1 cellular context compared by ENCODE assay signal in the genomic region with DNA sequence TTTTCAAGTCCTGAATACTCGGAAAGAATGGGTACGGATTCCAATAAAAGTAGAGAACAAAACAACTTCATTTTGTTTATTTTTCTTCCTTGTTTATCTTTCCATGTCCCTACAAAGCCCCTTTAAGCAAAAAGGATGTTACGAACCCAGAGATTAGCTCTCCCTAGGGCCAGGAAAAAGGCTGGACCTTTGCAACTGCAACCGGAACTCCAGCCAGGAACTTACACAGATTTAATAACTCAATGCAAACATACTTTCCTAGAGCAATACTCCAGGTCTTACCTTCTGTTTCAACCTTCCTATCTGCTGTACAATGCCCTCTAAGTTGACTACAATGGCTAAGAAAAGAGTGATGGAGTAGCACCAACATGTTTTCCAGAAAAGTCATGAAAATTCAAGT.
A peak's percentile ranks its signal among the peaks of the same experiment; 100 is the strongest.
TF ChIP-seq lines count a peak whose summit lies in the region.

No MANE protein-coding gene starts in this region.

TF ChIP-seq in HepG2, 621 proteins besides CTCF, POLR2A, EP300 and RAD21 (continued from another document and continues in another):
- TF ChIP-seq, protein P1, sequence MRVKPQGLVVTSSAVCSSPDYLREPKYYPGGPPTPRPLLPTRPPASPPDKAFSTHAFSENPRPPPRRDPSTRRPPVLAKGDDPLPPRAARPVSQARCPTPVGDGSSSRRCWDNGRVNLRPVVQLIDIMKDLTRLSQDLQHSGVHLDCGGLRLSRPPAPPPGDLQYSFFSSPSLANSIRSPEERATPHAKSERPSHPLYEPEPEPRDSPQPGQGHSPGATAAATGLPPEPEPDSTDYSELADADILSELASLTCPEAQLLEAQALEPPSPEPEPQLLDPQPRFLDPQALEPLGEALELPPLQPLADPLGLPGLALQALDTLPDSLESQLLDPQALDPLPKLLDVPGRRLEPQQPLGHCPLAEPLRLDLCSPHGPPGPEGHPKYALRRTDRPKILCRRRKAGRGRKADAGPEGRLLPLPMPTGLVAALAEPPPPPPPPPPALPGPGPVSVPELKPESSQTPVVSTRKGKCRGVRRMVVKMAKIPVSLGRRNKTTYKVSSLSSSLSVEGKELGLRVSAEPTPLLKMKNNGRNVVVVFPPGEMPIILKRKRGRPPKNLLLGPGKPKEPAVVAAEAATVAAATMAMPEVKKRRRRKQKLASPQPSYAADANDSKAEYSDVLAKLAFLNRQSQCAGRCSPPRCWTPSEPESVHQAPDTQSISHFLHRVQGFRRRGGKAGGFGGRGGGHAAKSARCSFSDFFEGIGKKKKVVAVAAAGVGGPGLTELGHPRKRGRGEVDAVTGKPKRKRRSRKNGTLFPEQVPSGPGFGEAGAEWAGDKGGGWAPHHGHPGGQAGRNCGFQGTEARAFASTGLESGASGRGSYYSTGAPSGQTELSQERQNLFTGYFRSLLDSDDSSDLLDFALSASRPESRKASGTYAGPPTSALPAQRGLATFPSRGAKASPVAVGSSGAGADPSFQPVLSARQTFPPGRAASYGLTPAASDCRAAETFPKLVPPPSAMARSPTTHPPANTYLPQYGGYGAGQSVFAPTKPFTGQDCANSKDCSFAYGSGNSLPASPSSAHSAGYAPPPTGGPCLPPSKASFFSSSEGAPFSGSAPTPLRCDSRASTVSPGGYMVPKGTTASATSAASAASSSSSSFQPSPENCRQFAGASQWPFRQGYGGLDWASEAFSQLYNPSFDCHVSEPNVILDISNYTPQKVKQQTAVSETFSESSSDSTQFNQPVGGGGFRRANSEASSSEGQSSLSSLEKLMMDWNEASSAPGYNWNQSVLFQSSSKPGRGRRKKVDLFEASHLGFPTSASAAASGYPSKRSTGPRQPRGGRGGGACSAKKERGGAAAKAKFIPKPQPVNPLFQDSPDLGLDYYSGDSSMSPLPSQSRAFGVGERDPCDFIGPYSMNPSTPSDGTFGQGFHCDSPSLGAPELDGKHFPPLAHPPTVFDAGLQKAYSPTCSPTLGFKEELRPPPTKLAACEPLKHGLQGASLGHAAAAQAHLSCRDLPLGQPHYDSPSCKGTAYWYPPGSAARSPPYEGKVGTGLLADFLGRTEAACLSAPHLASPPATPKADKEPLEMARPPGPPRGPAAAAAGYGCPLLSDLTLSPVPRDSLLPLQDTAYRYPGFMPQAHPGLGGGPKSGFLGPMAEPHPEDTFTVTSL (CRISPR knock-in tag; IDR thresholded peaks at IDR 0.05; ENCODE audit: borderline replicate concordance) = peak; percentile 91
- peak; percentile 63; the same call in 1 of the 2 replicates for TF ChIP-seq HMG20A (CRISPR knock-in tag; IDR thresholded peaks at IDR 0.05; ENCODE audit: borderline replicate concordance)
- TF ChIP-seq, protein P2, sequence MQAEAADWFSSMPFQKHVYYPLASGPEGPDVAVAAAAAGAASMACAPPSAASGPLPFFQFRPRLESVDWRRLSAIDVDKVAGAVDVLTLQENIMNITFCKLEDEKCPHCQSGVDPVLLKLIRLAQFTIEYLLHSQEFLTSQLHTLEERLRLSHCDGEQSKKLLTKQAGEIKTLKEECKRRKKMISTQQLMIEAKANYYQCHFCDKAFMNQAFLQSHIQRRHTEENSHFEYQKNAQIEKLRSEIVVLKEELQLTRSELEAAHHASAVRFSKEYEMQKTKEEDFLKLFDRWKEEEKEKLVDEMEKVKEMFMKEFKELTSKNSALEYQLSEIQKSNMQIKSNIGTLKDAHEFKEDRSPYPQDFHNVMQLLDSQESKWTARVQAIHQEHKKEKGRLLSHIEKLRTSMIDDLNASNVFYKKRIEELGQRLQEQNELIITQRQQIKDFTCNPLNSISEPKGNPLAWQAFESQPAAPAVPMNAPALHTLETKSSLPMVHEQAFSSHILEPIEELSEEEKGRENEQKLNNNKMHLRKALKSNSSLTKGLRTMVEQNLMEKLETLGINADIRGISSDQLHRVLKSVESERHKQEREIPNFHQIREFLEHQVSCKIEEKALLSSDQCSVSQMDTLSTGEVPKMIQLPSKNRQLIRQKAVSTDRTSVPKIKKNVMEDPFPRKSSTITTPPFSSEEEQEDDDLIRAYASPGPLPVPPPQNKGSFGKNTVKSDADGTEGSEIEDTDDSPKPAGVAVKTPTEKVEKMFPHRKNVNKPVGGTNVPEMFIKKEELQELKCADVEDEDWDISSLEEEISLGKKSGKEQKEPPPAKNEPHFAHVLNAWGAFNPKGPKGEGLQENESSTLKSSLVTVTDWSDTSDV (CRISPR knock-in tag; IDR thresholded peaks at IDR 0.05) = no peak
- TF ChIP-seq, protein P3, sequence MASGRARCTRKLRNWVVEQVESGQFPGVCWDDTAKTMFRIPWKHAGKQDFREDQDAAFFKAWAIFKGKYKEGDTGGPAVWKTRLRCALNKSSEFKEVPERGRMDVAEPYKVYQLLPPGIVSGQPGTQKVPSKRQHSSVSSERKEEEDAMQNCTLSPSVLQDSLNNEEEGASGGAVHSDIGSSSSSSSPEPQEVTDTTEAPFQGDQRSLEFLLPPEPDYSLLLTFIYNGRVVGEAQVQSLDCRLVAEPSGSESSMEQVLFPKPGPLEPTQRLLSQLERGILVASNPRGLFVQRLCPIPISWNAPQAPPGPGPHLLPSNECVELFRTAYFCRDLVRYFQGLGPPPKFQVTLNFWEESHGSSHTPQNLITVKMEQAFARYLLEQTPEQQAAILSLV (CRISPR knock-in tag; IDR thresholded peaks at IDR 0.05; ENCODE audit: borderline replicate concordance) = no peak
- TF ChIP-seq ZNF510 (CRISPR knock-in tag; IDR thresholded peaks at IDR 0.05; ENCODE audit: low read depth) = 0 out of 2 replicates have a peak, but pooled peaks have one; percentile 24
- no peak for TF ChIP-seq NFIB (CRISPR knock-in tag; IDR thresholded peaks at IDR 0.05; ENCODE audit: borderline replicate concordance)
- TF ChIP-seq ARNT (IDR thresholded peaks at IDR 0.05) = no peak
- TF ChIP-seq, protein P4, sequence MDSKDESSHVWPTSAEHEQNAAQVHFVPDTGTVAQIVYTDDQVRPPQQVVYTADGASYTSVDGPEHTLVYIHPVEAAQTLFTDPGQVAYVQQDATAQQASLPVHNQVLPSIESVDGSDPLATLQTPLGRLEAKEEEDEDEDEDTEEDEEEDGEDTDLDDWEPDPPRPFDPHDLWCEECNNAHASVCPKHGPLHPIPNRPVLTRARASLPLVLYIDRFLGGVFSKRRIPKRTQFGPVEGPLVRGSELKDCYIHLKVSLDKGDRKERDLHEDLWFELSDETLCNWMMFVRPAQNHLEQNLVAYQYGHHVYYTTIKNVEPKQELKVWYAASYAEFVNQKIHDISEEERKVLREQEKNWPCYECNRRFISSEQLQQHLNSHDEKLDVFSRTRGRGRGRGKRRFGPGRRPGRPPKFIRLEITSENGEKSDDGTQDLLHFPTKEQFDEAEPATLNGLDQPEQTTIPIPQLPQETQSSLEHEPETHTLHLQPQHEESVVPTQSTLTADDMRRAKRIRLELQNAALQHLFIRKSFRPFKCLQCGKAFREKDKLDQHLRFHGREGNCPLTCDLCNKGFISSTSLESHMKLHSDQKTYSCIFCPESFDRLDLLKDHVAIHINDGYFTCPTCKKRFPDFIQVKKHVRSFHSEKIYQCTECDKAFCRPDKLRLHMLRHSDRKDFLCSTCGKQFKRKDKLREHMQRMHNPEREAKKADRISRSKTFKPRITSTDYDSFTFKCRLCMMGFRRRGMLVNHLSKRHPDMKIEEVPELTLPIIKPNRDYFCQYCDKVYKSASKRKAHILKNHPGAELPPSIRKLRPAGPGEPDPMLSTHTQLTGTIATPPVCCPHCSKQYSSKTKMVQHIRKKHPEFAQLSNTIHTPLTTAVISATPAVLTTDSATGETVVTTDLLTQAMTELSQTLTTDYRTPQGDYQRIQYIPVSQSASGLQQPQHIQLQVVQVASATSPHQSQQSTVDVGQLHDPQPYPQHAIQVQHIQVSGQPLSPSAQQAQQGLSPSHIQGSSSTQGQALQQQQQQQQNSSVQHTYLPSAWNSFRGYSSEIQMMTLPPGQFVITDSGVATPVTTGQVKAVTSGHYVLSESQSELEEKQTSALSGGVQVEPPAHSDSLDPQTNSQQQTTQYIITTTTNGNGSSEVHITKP (CRISPR knock-in tag; IDR thresholded peaks at IDR 0.05; ENCODE audit: low read depth) = 0 out of 2 replicates have a peak, but pooled peaks have one; percentile 17
- TF ChIP-seq ZNF652 (CRISPR knock-in tag; IDR thresholded peaks at IDR 0.05; ENCODE audit: borderline replicate concordance, low read depth) = peak; percentile 48; the same call in 1 of the 2 replicates
- TF ChIP-seq, protein P5, sequence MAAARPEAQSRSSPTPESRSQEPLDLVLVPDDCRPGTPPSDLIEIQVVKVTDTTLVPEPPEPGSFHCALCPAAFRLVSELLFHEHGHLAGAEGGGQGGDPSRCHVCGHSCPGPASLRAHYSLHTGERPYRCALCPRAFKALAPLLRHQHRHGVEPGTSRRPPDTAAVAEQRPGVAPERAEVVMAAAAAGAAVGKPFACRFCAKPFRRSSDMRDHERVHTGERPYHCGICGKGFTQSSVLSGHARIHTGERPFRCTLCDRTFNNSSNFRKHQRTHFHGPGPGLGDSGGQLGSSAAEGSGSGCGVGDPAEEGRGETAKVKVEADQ (CRISPR knock-in tag; IDR thresholded peaks at IDR 0.05; ENCODE audit: borderline replicate concordance) = no peak
- TF ChIP-seq SAP130 (CRISPR knock-in tag; IDR thresholded peaks at IDR 0.05; ENCODE audit: low read depth) = peak; percentile 76
- TF ChIP-seq PITX1 (CRISPR knock-in tag; IDR thresholded peaks at IDR 0.05) = peak; percentile 69
- 0 out of 2 replicates have a peak, but pooled peaks have one; percentile 5 for TF ChIP-seq STAG1 (CRISPR knock-in tag; IDR thresholded peaks at IDR 0.05)
- no peak for TF ChIP-seq STAT5B (CRISPR knock-in tag; IDR thresholded peaks at IDR 0.05)
- TF ChIP-seq HIVEP1 (CRISPR knock-in tag; IDR thresholded peaks at IDR 0.05) = no peak
- TF ChIP-seq ZNF558 (CRISPR knock-in tag; IDR thresholded peaks at IDR 0.05; ENCODE audit: borderline replicate concordance) = no peak
- TF ChIP-seq ZNF282 (IDR thresholded peaks at IDR 0.05; ENCODE audit: partially characterized antibody) = no peak
- TF ChIP-seq, protein P6, sequence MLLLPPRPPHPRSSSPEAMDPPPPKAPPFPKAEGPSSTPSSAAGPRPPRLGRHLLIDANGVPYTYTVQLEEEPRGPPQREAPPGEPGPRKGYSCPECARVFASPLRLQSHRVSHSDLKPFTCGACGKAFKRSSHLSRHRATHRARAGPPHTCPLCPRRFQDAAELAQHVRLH (CRISPR knock-in tag; IDR thresholded peaks at IDR 0.05; ENCODE audit: borderline replicate concordance, low read depth) = peak; percentile 23; the same call in 1 of the 2 replicates
- no peak for TF ChIP-seq ZEB1 (IDR thresholded peaks at IDR 0.05; ENCODE audit: insufficient replicate concordance, low read depth)
- no peak for TF ChIP-seq ATM (IDR thresholded peaks at IDR 0.05; ENCODE audit: borderline replicate concordance)
- TF ChIP-seq YY1 (IDR thresholded peaks at IDR 0.05; ENCODE audit: insufficient read depth, insufficient replicate concordance, low read depth, low read length) = no peak
- TF ChIP-seq ZNF501 (CRISPR knock-in tag; IDR thresholded peaks at IDR 0.05) = no peak
- peak; percentile 20; the same call in 1 of the 2 replicates for TF ChIP-seq NFATC3 (CRISPR knock-in tag; IDR thresholded peaks at IDR 0.05)
- TF ChIP-seq PPARG (CRISPR knock-in tag; conservative IDR thresholded peaks at IDR 0.05) = peak; percentile 69; the same call in 1 of the 2 replicates
- no peak for TF ChIP-seq IRX3 (CRISPR knock-in tag; IDR thresholded peaks at IDR 0.05; ENCODE audit: borderline replicate concordance, low read depth)
- TF ChIP-seq KMT2A (CRISPR knock-in tag; IDR thresholded peaks at IDR 0.05) = peak; percentile 24; the same call in 1 of the 2 replicates
- TF ChIP-seq ZNF7 (CRISPR knock-in tag; IDR thresholded peaks at IDR 0.05) = no peak
- no peak for TF ChIP-seq ZBTB3 (CRISPR knock-in tag; IDR thresholded peaks at IDR 0.05; ENCODE audit: borderline replicate concordance, low read depth)
- TF ChIP-seq MEF2D (CRISPR knock-in tag; IDR thresholded peaks at IDR 0.05) = 0 out of 2 replicates have a peak, but pooled peaks have one; percentile 48
- TF ChIP-seq, protein P7, sequence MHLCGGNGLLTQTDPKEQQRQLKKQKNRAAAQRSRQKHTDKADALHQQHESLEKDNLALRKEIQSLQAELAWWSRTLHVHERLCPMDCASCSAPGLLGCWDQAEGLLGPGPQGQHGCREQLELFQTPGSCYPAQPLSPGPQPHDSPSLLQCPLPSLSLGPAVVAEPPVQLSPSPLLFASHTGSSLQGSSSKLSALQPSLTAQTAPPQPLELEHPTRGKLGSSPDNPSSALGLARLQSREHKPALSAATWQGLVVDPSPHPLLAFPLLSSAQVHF (CRISPR knock-in tag; IDR thresholded peaks at IDR 0.05) = no peak
- TF ChIP-seq ZNF546 (CRISPR knock-in tag; conservative IDR thresholded peaks at IDR 0.05) = no peak
- no peak for TF ChIP-seq KLF6 (CRISPR knock-in tag; IDR thresholded peaks at IDR 0.05)
- no peak for TF ChIP-seq ZSCAN25 (CRISPR knock-in tag; IDR thresholded peaks at IDR 0.05)
- peak; percentile 97 for TF ChIP-seq BCL6 (CRISPR knock-in tag; IDR thresholded peaks at IDR 0.05)
- TF ChIP-seq ETV6 (CRISPR knock-in tag; conservative IDR thresholded peaks at IDR 0.05) = peak; percentile 59; the same call in 1 of the 2 replicates
- TF ChIP-seq ZNF274 (CRISPR knock-in tag; IDR thresholded peaks at IDR 0.05) = no peak
- no peak for TF ChIP-seq ZNF713 (CRISPR knock-in tag; IDR thresholded peaks at IDR 0.05)
- TF ChIP-seq, protein P8, sequence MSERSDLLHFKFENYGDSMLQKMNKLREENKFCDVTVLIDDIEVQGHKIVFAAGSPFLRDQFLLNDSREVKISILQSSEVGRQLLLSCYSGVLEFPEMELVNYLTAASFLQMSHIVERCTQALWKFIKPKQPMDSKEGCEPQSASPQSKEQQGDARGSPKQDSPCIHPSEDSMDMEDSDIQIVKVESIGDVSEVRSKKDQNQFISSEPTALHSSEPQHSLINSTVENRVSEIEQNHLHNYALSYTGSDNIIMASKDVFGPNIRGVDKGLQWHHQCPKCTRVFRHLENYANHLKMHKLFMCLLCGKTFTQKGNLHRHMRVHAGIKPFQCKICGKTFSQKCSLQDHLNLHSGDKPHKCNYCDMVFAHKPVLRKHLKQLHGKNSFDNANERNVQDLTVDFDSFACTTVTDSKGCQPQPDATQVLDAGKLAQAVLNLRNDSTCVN (CRISPR knock-in tag; IDR thresholded peaks at IDR 0.05; ENCODE audit: borderline replicate concordance) = 0 out of 2 replicates have a peak, but pooled peaks have one; percentile 41
- TF ChIP-seq, protein P9, sequence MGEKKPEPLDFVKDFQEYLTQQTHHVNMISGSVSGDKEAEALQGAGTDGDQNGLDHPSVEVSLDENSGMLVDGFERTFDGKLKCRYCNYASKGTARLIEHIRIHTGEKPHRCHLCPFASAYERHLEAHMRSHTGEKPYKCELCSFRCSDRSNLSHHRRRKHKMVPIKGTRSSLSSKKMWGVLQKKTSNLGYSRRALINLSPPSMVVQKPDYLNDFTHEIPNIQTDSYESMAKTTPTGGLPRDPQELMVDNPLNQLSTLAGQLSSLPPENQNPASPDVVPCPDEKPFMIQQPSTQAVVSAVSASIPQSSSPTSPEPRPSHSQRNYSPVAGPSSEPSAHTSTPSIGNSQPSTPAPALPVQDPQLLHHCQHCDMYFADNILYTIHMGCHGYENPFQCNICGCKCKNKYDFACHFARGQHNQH (CRISPR knock-in tag; IDR thresholded peaks at IDR 0.05) = 0 out of 2 replicates have a peak, but pooled peaks have one; percentile 52
- TF ChIP-seq SP5 (CRISPR knock-in tag; IDR thresholded peaks at IDR 0.05; ENCODE audit: borderline replicate concordance, low read depth) = peak; percentile 57
- TF ChIP-seq NAIF1 (CRISPR knock-in tag; IDR thresholded peaks at IDR 0.05; ENCODE audit: borderline replicate concordance) = no peak
- no peak for TF ChIP-seq ZNF431 (CRISPR knock-in tag; IDR thresholded peaks at IDR 0.05; ENCODE audit: borderline replicate concordance, low read depth)
